9 cellular contexts compared by ENCODE assay signal in the genomic region with DNA sequence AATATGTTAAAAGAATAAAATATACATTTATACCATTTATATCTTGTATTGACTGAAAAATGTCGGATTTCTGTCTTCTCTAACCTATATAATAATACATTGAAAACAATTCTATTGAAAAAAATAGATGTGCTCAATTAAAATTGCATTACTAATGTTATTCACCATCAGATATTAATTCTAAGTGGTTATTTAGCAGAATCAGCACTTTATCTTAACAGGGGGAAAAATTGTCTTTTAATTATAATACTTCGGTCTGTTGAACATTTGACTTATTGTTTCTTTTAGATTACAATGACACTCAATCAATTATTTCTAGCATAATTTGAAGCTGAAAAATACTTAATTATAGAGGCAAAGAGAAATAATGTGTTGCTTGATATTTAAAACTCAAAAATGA.
"Had no signal": no experiment of that assay in that cellular context is flagged by ENCODE, and none has a peak within 500 bp of the region (broad histone marks: within the 10 kb centered on the region; RNA-seq: fewer than 3 reads in every experiment).

No MANE protein-coding gene starts in this region.

- H3K27ac ChIP-seq: HL-60, KMS-11 had no signal

- H3K4me2 ChIP-seq: GM23338, KMS-11 had no signal

- H3K9ac ChIP-seq: KMS-11 had no signal

- ATAC-seq: GM23338 had no signal

- H3K4me3 ChIP-seq: GM23338 had no signal

- DNase-seq: H9, HCEC 1CT, Karpas-422, KBM-7 had no signal

- H2AFZ ChIP-seq: GM23338 had no signal

- FAIRE-seq: H1, H54 had no signal
